ENCODE assay signal across 9 cellular contexts in the genomic region with DNA sequence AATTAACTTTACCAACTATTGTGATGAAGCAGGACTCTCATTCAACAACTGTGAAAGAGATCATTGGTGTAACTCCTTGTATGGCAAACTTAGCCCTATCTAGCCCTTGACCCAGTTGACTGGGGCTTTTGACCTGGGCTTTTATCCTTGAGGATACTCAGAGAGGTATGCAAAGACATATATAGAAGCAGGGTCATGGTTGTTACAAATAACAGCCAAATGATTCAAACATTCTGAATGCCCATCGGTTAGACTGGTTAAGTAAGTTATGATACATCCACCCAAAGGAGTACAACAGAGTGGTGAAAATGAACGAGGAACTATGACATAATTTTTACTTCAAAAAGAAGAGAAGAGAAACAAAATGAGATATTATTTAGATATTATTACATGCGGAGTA. TPM values are rescaled to one million over a fixed set of nuclear protein-coding genes. Genes with fewer than 3 reads are reported as not detected.
"Had no signal": no experiment of that assay in that cellular context is flagged by ENCODE, and none has a peak within 500 bp of the region (broad histone marks: within the 10 kb centered on the region; RNA-seq: fewer than 3 reads in every experiment).

No MANE protein-coding gene starts in this region.

- H3K9me3 ChIP-seq: HAP-1 had no signal

- H2AFZ ChIP-seq: GM23248 had no signal

- H3K4me3 Mint-ChIP-seq: HFFc6, IgD-negative memory B cell had no signal

- DNase-seq: GM23248, GOT3, H7, HFFc6, KBM-7 had no signal

- H3K4me1 Mint-ChIP-seq: IgD-negative memory B cell had no signal

- H3K9ac ChIP-seq: GM23248 had no signal

- ATAC-seq: HCT116 had no signal

- FAIRE-seq: HTR-8/SVneo had no signal

- H3K27ac Mint-ChIP-seq: HFFc6, IgD-negative memory B cell had no signal

- H3K4me1 ChIP-seq: HAP-1 had no signal

- H3K36me3 ChIP-seq: HAP-1 had no signal

- H3K27ac ChIP-seq: GM23248 had no signal

- H3K36me3 Mint-ChIP-seq: IgD-negative memory B cell had no signal

- H3K9me3 Mint-ChIP-seq: HFFc6 had no signal

- H3K4me3 ChIP-seq: GM23248, HAP-1 had no signal

RNA-seq across cellular contexts. Expression of gene ALDH1A3, which starts 38.2 kb away (rescaled TPM):
- polyA plus RNA-seq: IgD-negative memory B cell had no signal
